ENCODE assay signal across 21 cellular contexts in genomic region chr1:50508040-50508586, GRCh38.
"Had no signal": no experiment of that assay in that cellular context is flagged by ENCODE, and none has a peak within 500 bp of the region (broad histone marks: within the 10 kb centered on the region; RNA-seq: fewer than 3 reads in every experiment).

No MANE protein-coding gene starts in this region.

- H3K9ac ChIP-seq: parathyroid adenoma had no signal

- H3K36me3 ChIP-seq: adrenal gland, brain microvascular endothelial cell, lower lobe of right lung had no signal

- H3K27me3 Mint-ChIP-seq: activated naive CD8-positive, alpha-beta T cell; stimulated activated naive CD8-positive, alpha-beta T cell treated with anti-CD3 and anti-CD28 coated beads, Interleukin-15, Interleukin-2, amounts not matched to agents 100 ng/mL and 50 ng/mL, for 24 hours had no signal

- H3K4me1 ChIP-seq: adrenal gland, ascending aorta, lower lobe of right lung, parathyroid adenoma, thyroid gland had no signal

- H3K9me3 ChIP-seq: adrenal gland, lower lobe of right lung, thyroid gland had no signal

- H3K4me3 Mint-ChIP-seq: activated naive CD8-positive, alpha-beta T cell; stimulated activated naive CD8-positive, alpha-beta T cell treated with anti-CD3 and anti-CD28 coated beads, Interleukin-15, Interleukin-2, amounts not matched to agents 100 ng/mL and 50 ng/mL, for 24 hours; WTC11 had no signal

- FAIRE-seq: kidney had no signal

- H2AFZ ChIP-seq: parathyroid adenoma had no signal

- H3K27ac Mint-ChIP-seq: activated naive CD8-positive, alpha-beta T cell; stimulated activated naive CD8-positive, alpha-beta T cell treated with anti-CD3 and anti-CD28 coated beads, Interleukin-15, Interleukin-2, amounts not matched to agents 100 ng/mL and 50 ng/mL, for 24 hours; WTC11 had no signal

- H3K27ac ChIP-seq: adrenal gland, ascending aorta, brain microvascular endothelial cell, lower lobe of right lung, parathyroid adenoma, thyroid gland had no signal

- H3K27me3 ChIP-seq: adrenal gland, ascending aorta, brain microvascular endothelial cell, thyroid gland had no signal

- ATAC-seq: lower lobe of right lung, mucosa of descending colon, right cardiac atrium, WTC11 had no signal

- H3K4me3 ChIP-seq: adrenal gland, ascending aorta, lower lobe of right lung, mucosa of descending colon, thyroid gland had no signal

- H3K79me2 ChIP-seq: parathyroid adenoma had no signal

- DNase-seq: activated T-cell treated with anti-CD3 and anti-CD28 coated beads, Interleukin-2, amount 50 U/mL, for 1 hour; adrenal gland; brain microvascular endothelial cell; caudate nucleus; dermis blood vessel endothelial cell; effector memory CD4-positive, alpha-beta T cell; foreskin melanocyte; kidney; lower lobe of right lung; mesendoderm; mucosa of descending colon; nucleus accumbens; right cardiac atrium; stimulated activated CD4-positive, alpha-beta T cell treated with anti-CD3 and anti-CD28 coated beads, Interleukin-4, amount 100 ng/mL, for 4 hours; substantia nigra; thyroid gland had no signal

- H3K4me1 Mint-ChIP-seq: WTC11 had no signal
